ENCODE assay signal across 27 cellular contexts in genomic region chr1:168089326-168089978, GRCh38. TPM values are rescaled to one million over a fixed set of nuclear protein-coding genes. Genes with fewer than 3 reads are reported as not detected.
DNase-seq lines count a peak whose midpoint lies in the region; ATAC-seq and TF ChIP-seq lines count a peak whose summit lies in the region.
"Had no signal": no experiment of that assay in that cellular context is flagged by ENCODE, and none has a peak within 500 bp of the region (broad histone marks: within the 10 kb centered on the region; RNA-seq: fewer than 3 reads in every experiment).

No MANE protein-coding gene starts in this region.

- peaks cover 28% of the 10 kb centered on the region for H3K4me1 ChIP-seq in endodermal cell (ENCODE audit: control insufficient read depth, insufficient read depth, low read length)
- H3K4me1 ChIP-seq: breast epithelium had no signal

- H3K9me3 ChIP-seq in endodermal cell (ENCODE audit: control insufficient read depth, low read length): no peaks in the 10 kb centered on the region
- H3K9me3 ChIP-seq: breast epithelium, tibial nerve had no signal

- CTCF ChIA-PET in RWPE1 (lab: Yijun Ruan, JAX): interaction anchor here (0.6 kb wide), 1 partner anchor 72 kb away, joined by 4 read pairs; no protein-coding TSS in a partner anchor

- 0 out of 2 replicates have a peak overlapping the region, but pooled peaks have one; percentile 44 for H3K27ac Mint-ChIP-seq in HFFc6
- H3K27ac Mint-ChIP-seq in endodermal cell: no peak overlapping the region
- H3K27ac Mint-ChIP-seq: activated CD8-positive, alpha-beta T cell treated with anti-CD3 and anti-CD28 coated beads for 36 hours; activated T-helper 17 cell treated with anti-CD3 and anti-CD28 coated beads, Interleukin-2, amount 50 U/mL, for 72 hours; T-cell had no signal

- H3K4me3 Mint-ChIP-seq in HFFc6: no peak overlapping the region
- H3K4me3 Mint-ChIP-seq in endodermal cell: no peak overlapping the region
- H3K4me3 Mint-ChIP-seq: activated CD8-positive, alpha-beta T cell treated with anti-CD3 and anti-CD28 coated beads for 36 hours; activated T-helper 17 cell treated with anti-CD3 and anti-CD28 coated beads, Interleukin-2, amount 50 U/mL, for 72 hours; T-cell had no signal

- POLR2A ChIA-PET in RWPE1 (lab: Yijun Ruan, JAX; ENCODE audit: low non-redundant PET): no interaction called here

- H3K27ac ChIP-seq in RWPE1 (peak overlapping the region; percentile 9; the same call in 1 of the 2 replicates), endodermal cell (ENCODE audit: low read depth, low read length) (no peak overlapping the region)
- H3K27ac ChIP-seq: breast epithelium, tibial nerve had no signal

- no peaks in the 10 kb centered on the region for H3K27me3 ChIP-seq in endodermal cell (ENCODE audit: control insufficient read depth, insufficient read depth, low read length, poor library complexity, severe bottlenecking)
- H3K27me3 ChIP-seq: breast epithelium, tibial nerve had no signal

- intact Hi-C loops in left colon (cut with DNase I, micrococcal nuclease): loop anchor here in 1 of 2 donors (10.0 kb wide), 1 partner anchor 275 kb away; no protein-coding TSS in a partner anchor

- no peaks in the 10 kb centered on the region for H3K36me3 Mint-ChIP-seq in HFFc6 (ENCODE audit: low read depth)
- peaks cover 37% of the 10 kb centered on the region for H3K36me3 Mint-ChIP-seq in endodermal cell (ENCODE audit: low read depth)
- H3K36me3 Mint-ChIP-seq: T-cell had no signal

- 91 to 94% methylated on average over 9 to 13 of the region's 13 CpGs for WGBS in endodermal cell (ENCODE audit: insufficient coverage in 1 of 2, insufficient read length in 1 of 2), 2 experiments

- peaks cover 1% of the 10 kb centered on the region; the same call in 1 of the 2 replicates for H3K27me3 Mint-ChIP-seq in HFFc6 (ENCODE audit: insufficient read depth)
- no peaks in the 10 kb centered on the region for H3K27me3 Mint-ChIP-seq in endodermal cell (ENCODE audit: insufficient read depth)
- H3K27me3 Mint-ChIP-seq: activated T-helper 17 cell treated with anti-CD3 and anti-CD28 coated beads, Interleukin-2, amount 50 U/mL, for 72 hours had no signal

- H3K9me3 Mint-ChIP-seq in HFFc6 (no peaks in the 10 kb centered on the region), endodermal cell (no peaks in the 10 kb centered on the region)
- H3K9me3 Mint-ChIP-seq: activated CD8-positive, alpha-beta T cell treated with anti-CD3 and anti-CD28 coated beads for 36 hours; activated T-helper 17 cell treated with anti-CD3 and anti-CD28 coated beads, Interleukin-2, amount 50 U/mL, for 72 hours; T-cell had no signal

- peak; percentile 85 for ATAC-seq in left colon
- ATAC-seq: activated CD8-positive, alpha-beta T cell treated with anti-CD3 and anti-CD28 coated beads for 36 hours; activated T-helper 17 cell treated with anti-CD3 and anti-CD28 coated beads, Interleukin-2, amount 50 U/mL, for 72 hours; left lobe of liver; T-cell had no signal

- H3K4me3 ChIP-seq in endodermal cell (ENCODE audit: low read length): no peak overlapping the region
- H3K4me3 ChIP-seq: breast epithelium, smooth muscle cell, tibial nerve had no signal

- H3K4me1 Mint-ChIP-seq in HFFc6 (ENCODE audit: low read depth): peaks cover 12% of the 10 kb centered on the region
- peaks cover 26% of the 10 kb centered on the region for H3K4me1 Mint-ChIP-seq in endodermal cell
- H3K4me1 Mint-ChIP-seq: activated T-helper 17 cell treated with anti-CD3 and anti-CD28 coated beads, Interleukin-2, amount 50 U/mL, for 72 hours had no signal

- peaks cover 71% of the 10 kb centered on the region for H3K36me3 ChIP-seq in endodermal cell (ENCODE audit: control insufficient read depth, insufficient read depth, low read length)
- H3K36me3 ChIP-seq: breast epithelium had no signal

- no peak for TF ChIP-seq CTCF in HFFc6 (IDR thresholded peaks at IDR 0.05)
- no peak for TF ChIP-seq CTCF in RWPE1 (conservative IDR thresholded peaks at IDR 0.05; ENCODE audit: low read depth)
- TF ChIP-seq CTCF in endodermal cell (conservative IDR thresholded peaks at IDR 0.05): no peak

- DNase-seq in HFFc6 (no peak), RWPE1 (ENCODE audit: low spot score) (no peak), left colon (peak; percentile 73 to 81), hepatic stellate cell (ENCODE audit: low spot score) (no peak), endodermal cell (no peak), NCI-H146 treated with DMSO at 0.1 percent for 48 hours (lab: John Stamatoyannopoulos, UW; ENCODE audit: unreplicated experiment) (no peak)
- DNase-seq in effector CD8-positive, alpha-beta T cell (lab: John Stamatoyannopoulos, UW): no peak
- DNase-seq: activated CD4-positive, CD25-positive, alpha-beta regulatory T cell treated with anti-CD3 and anti-CD28 coated beads, Interleukin-2, amount 50 U/mL, for 72 hours; activated CD8-positive, alpha-beta T cell treated with anti-CD3 and anti-CD28 coated beads for 36 hours; activated naive CD4-positive, alpha-beta T cell treated with anti-CD3 and anti-CD28 coated beads, Interleukin-2, amount 50 U/mL, for 16 hours; amygdala; DND-41; erythroblast; hippocampal formation; KBM-7; mesenchymal stem cell; NCI-H1694; NCI-H524; NK-92 treated with Interleukin-12 subunit alpha and Interleukin-12 subunit beta, amount 100 ng/mL, for 24 hours; retina; stimulated activated CD4-positive, alpha-beta T cell treated with anti-CD3 and anti-CD28 coated beads, Interleukin-2, amount 100 ng/mL, for 24 hours; T-cell had no signal

- H3K9ac ChIP-seq in endodermal cell (ENCODE audit: extremely low read depth, low read length, poor library complexity, severe bottlenecking): no peak overlapping the region

RNA-seq across cellular contexts. Expression of gene GPR161, which starts 47.3 kb away (rescaled TPM):
- 10 to 100 TPM in 5 of 6 experiments, 1 to 10 TPM in 1; 9.3 to 14.5 (median 13.2) TPM for total RNA-seq in HFFc6 (2021; fragmentation: NEBNext Ultra II Directional; extraction: Animal tissue kit (Norgen Biotek cat#: 25700))
- total RNA-seq in left colon: 1 to 10 TPM; 3.4 to 7.2 TPM
- total RNA-seq in endodermal cell: 10 to 100 TPM; 24.0 to 26.6 TPM
- polyA plus RNA-seq in endodermal cell (2013, experiment 1 of 2): 28.9 TPM
- 26.6 TPM for polyA plus RNA-seq in endodermal cell (2013, experiment 2 of 2)

Comparison
In these comparisons a context has a peak if more than half of its experiments do, and no peak if none do; other contexts are left out.
1. DNase-seq: peak in left colon (2 of 2); none in HFFc6 (single experiment), RWPE1 (single experiment), hepatic stellate cell (single experiment), effector CD8-positive, alpha-beta T cell (single experiment), endodermal cell (single experiment) and NCI-H146 treated with DMSO at 0.1 percent for 48 hours (single experiment).